ENCODE assay signal across 1 cellular context in the genomic region with DNA sequence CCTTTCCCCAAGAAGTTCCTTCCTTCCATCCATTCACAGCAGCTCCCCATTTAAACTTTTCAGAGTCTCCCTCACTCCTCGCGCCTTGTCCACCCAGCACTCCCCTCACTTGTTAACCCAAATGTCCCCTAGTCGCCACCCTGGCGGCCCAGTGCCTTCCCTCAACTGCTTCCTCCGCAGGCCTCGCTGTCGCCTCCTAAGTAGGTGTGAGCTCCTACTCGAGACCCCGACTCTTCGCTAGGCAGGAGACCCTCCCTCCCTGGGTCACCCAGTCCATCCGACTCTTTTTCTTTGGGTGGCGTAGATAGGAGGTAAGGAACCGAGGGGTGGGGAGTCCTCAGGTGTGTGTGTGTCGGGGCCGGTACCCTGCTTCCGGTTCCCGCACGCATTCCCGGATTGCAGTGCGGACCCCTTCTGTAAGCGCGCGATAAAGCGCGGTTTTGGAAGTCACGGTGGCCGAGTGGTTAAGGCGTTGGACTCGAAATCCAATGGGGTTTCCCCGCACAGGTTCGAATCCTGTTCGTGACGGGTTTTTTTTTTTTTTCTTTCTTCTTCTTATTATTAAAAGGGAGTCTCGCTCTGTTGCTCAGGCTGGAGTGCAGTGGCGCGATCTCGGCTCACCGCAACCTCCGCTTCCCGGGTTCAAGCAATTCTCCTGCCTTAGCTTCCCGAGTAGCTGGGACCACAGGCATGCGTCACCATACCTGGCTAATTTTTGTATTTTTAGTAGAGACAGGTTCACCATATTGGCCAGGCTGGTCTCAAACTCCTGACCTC.
A peak's percentile ranks its signal among the peaks of the same experiment; 100 is the strongest.
TF ChIP-seq lines count a peak whose summit lies in the region.

No MANE protein-coding gene starts in this region.

TF ChIP-seq in HEK293, 187 proteins besides CTCF, POLR2A, EP300 and RAD21 (continued from another document and continues in another):
- TF ChIP-seq GLI4 (tag by site-specific recombination; IDR thresholded peaks at IDR 0.05) = 0 out of 2 replicates have a peak, but pooled peaks have one; percentile 15
- no peak for TF ChIP-seq ZNF140 (tag by site-specific recombination; IDR thresholded peaks at IDR 0.05)
- TF ChIP-seq, protein P1, sequence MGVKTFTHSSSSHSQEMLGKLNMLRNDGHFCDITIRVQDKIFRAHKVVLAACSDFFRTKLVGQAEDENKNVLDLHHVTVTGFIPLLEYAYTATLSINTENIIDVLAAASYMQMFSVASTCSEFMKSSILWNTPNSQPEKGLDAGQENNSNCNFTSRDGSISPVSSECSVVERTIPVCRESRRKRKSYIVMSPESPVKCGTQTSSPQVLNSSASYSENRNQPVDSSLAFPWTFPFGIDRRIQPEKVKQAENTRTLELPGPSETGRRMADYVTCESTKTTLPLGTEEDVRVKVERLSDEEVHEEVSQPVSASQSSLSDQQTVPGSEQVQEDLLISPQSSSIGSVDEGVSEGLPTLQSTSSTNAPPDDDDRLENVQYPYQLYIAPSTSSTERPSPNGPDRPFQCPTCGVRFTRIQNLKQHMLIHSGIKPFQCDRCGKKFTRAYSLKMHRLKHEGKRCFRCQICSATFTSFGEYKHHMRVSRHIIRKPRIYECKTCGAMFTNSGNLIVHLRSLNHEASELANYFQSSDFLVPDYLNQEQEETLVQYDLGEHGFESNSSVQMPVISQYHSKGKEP (tag by site-specific recombination; IDR thresholded peaks at IDR 0.05) = peak; percentile 65; the same call in 1 of the 2 replicates
- no peak for TF ChIP-seq ZNF423 (tag by site-specific recombination; IDR thresholded peaks at IDR 0.05)
- TF ChIP-seq, protein P2, sequence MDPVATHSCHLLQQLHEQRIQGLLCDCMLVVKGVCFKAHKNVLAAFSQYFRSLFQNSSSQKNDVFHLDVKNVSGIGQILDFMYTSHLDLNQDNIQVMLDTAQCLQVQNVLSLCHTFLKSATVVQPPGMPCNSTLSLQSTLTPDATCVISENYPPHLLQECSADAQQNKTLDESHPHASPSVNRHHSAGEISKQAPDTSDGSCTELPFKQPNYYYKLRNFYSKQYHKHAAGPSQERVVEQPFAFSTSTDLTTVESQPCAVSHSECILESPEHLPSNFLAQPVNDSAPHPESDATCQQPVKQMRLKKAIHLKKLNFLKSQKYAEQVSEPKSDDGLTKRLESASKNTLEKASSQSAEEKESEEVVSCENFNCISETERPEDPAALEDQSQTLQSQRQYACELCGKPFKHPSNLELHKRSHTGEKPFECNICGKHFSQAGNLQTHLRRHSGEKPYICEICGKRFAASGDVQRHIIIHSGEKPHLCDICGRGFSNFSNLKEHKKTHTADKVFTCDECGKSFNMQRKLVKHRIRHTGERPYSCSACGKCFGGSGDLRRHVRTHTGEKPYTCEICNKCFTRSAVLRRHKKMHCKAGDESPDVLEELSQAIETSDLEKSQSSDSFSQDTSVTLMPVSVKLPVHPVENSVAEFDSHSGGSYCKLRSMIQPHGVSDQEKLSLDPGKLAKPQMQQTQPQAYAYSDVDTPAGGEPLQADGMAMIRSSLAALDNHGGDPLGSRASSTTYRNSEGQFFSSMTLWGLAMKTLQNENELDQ (tag by site-specific recombination; IDR thresholded peaks at IDR 0.05; ENCODE audit: low read depth) = no peak
- TF ChIP-seq ZIC2 (tag by site-specific recombination; IDR thresholded peaks at IDR 0.05) = no peak
- TF ChIP-seq, protein P3, sequence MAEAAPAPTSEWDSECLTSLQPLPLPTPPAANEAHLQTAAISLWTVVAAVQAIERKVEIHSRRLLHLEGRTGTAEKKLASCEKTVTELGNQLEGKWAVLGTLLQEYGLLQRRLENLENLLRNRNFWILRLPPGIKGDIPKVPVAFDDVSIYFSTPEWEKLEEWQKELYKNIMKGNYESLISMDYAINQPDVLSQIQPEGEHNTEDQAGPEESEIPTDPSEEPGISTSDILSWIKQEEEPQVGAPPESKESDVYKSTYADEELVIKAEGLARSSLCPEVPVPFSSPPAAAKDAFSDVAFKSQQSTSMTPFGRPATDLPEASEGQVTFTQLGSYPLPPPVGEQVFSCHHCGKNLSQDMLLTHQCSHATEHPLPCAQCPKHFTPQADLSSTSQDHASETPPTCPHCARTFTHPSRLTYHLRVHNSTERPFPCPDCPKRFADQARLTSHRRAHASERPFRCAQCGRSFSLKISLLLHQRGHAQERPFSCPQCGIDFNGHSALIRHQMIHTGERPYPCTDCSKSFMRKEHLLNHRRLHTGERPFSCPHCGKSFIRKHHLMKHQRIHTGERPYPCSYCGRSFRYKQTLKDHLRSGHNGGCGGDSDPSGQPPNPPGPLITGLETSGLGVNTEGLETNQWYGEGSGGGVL (tag by site-specific recombination; IDR thresholded peaks at IDR 0.05) = no peak; the same call in 1 of the 2 replicates
- TF ChIP-seq, protein P4, sequence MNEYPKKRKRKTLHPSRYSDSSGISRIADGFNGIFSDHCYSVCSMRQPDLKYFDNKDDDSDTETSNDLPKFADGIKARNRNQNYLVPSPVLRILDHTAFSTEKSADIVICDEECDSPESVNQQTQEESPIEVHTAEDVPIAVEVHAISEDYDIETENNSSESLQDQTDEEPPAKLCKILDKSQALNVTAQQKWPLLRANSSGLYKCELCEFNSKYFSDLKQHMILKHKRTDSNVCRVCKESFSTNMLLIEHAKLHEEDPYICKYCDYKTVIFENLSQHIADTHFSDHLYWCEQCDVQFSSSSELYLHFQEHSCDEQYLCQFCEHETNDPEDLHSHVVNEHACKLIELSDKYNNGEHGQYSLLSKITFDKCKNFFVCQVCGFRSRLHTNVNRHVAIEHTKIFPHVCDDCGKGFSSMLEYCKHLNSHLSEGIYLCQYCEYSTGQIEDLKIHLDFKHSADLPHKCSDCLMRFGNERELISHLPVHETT (tag by site-specific recombination; IDR thresholded peaks at IDR 0.05) = peak; percentile 93
- TF ChIP-seq ZNF521 (tag by site-specific recombination; IDR thresholded peaks at IDR 0.05) = no peak
- TF ChIP-seq ZNF785 (tag by site-specific recombination; IDR thresholded peaks at IDR 0.05) = no peak
- TF ChIP-seq, protein P5, sequence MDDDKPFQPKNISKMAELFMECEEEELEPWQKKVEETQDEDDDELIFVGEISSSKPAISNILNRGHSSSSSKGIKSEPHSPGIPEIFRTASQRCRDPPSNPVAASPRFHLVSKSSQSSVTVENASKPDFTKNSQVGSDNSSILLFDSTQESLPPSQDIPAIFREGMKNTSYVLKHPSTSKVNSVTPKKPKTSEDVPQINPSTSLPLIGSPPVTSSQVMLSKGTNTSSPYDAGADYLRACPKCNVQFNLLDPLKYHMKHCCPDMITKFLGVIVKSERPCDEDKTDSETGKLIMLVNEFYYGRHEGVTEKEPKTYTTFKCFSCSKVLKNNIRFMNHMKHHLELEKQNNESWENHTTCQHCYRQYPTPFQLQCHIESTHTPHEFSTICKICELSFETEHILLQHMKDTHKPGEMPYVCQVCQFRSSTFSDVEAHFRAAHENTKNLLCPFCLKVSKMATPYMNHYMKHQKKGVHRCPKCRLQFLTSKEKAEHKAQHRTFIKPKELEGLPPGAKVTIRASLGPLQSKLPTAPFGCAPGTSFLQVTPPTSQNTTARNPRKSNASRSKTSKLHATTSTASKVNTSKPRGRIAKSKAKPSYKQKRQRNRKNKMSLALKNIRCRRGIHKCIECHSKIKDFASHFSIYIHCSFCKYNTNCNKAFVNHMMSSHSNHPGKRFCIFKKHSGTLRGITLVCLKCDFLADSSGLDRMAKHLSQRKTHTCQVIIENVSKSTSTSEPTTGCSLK (tag by site-specific recombination; IDR thresholded peaks at IDR 0.05) = no peak
- peak; percentile 86; the same call in 1 of the 2 replicates for TF ChIP-seq ZNF561 (tag by site-specific recombination; IDR thresholded peaks at IDR 0.05; ENCODE audit: borderline replicate concordance)
- TF ChIP-seq ZNF830 (tag by site-specific recombination; IDR thresholded peaks at IDR 0.05; ENCODE audit: low read depth) = no peak
- no peak for TF ChIP-seq ZNF621 (tag by site-specific recombination; IDR thresholded peaks at IDR 0.05)
- TF ChIP-seq ZNF157 (tag by site-specific recombination; IDR thresholded peaks at IDR 0.05) = no peak
- TF ChIP-seq YY2 (tag by site-specific recombination; IDR thresholded peaks at IDR 0.05) = peak; percentile 54; the same call in 1 of the 2 replicates
- TF ChIP-seq, protein P6, sequence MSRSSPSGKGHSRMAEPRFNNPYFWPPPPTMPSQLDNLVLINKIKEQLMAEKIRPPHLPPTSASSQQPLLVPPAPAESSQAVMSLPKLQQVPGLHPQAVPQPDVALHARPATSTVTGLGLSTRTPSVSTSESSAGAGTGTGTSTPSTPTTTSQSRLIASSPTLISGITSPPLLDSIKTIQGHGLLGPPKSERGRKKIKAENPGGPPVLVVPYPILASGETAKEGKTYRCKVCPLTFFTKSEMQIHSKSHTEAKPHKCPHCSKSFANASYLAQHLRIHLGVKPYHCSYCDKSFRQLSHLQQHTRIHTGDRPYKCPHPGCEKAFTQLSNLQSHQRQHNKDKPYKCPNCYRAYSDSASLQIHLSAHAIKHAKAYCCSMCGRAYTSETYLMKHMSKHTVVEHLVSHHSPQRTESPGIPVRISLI (tag by site-specific recombination; IDR thresholded peaks at IDR 0.05) = peak; percentile 96
- TF ChIP-seq KLF1 (tag by site-specific recombination; IDR thresholded peaks at IDR 0.05) = peak; percentile 49; the same call in 1 of the 2 replicates
- 0 out of 2 replicates have a peak, but pooled peaks have one; percentile 6 for TF ChIP-seq EGR2 (tag by site-specific recombination; IDR thresholded peaks at IDR 0.05; ENCODE audit: low read depth)
- TF ChIP-seq, protein P7, sequence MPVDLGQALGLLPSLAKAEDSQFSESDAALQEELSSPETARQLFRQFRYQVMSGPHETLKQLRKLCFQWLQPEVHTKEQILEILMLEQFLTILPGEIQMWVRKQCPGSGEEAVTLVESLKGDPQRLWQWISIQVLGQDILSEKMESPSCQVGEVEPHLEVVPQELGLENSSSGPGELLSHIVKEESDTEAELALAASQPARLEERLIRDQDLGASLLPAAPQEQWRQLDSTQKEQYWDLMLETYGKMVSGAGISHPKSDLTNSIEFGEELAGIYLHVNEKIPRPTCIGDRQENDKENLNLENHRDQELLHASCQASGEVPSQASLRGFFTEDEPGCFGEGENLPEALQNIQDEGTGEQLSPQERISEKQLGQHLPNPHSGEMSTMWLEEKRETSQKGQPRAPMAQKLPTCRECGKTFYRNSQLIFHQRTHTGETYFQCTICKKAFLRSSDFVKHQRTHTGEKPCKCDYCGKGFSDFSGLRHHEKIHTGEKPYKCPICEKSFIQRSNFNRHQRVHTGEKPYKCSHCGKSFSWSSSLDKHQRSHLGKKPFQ (tag by site-specific recombination; IDR thresholded peaks at IDR 0.05) = peak; percentile 27; the same call in 1 of the 2 replicates
- TF ChIP-seq, protein P8, sequence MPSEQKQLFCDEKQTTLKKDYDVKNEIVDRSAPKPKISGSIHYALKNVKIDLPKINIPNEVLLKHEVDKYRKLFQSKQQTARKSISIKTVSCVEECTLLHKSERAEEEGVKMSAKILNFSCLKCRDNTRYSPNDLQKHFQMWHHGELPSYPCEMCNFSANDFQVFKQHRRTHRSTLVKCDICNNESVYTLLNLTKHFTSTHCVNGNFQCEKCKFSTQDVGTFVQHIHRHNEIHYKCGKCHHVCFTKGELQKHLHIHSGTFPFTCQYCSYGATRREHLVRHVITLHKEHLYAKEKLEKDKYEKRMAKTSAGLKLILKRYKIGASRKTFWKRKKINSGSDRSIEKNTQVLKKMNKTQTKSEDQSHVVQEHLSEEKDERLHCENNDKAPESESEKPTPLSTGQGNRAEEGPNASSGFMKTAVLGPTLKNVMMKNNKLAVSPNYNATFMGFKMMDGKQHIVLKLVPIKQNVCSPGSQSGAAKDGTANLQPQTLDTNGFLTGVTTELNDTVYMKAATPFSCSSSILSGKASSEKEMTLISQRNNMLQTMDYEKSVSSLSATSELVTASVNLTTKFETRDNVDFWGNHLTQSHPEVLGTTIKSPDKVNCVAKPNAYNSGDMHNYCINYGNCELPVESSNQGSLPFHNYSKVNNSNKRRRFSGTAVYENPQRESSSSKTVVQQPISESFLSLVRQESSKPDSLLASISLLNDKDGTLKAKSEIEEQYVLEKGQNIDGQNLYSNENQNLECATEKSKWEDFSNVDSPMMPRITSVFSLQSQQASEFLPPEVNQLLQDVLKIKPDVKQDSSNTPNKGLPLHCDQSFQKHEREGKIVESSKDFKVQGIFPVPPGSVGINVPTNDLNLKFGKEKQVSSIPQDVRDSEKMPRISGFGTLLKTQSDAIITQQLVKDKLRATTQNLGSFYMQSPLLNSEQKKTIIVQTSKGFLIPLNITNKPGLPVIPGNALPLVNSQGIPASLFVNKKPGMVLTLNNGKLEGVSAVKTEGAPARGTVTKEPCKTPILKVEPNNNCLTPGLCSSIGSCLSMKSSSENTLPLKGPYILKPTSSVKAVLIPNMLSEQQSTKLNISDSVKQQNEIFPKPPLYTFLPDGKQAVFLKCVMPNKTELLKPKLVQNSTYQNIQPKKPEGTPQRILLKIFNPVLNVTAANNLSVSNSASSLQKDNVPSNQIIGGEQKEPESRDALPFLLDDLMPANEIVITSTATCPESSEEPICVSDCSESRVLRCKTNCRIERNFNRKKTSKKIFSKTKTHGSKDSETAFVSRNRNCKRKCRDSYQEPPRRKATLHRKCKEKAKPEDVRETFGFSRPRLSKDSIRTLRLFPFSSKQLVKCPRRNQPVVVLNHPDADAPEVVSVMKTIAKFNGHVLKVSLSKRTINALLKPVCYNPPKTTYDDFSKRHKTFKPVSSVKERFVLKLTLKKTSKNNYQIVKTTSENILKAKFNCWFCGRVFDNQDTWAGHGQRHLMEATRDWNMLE (tag by site-specific recombination; conservative IDR thresholded peaks at IDR 0.05; ENCODE audit: low read depth) = peak; percentile 36; the same call in 1 of the 2 replicates
- no peak for TF ChIP-seq ZNF112 (tag by site-specific recombination; IDR thresholded peaks at IDR 0.05)
- TF ChIP-seq SALL2 (tag by site-specific recombination; IDR thresholded peaks at IDR 0.05; ENCODE audit: borderline replicate concordance) = no peak; the same call in 1 of the 2 replicates
- peak; percentile 99 for TF ChIP-seq ZNF121 (tag by site-specific recombination; IDR thresholded peaks at IDR 0.05)
- TF ChIP-seq, protein P9, sequence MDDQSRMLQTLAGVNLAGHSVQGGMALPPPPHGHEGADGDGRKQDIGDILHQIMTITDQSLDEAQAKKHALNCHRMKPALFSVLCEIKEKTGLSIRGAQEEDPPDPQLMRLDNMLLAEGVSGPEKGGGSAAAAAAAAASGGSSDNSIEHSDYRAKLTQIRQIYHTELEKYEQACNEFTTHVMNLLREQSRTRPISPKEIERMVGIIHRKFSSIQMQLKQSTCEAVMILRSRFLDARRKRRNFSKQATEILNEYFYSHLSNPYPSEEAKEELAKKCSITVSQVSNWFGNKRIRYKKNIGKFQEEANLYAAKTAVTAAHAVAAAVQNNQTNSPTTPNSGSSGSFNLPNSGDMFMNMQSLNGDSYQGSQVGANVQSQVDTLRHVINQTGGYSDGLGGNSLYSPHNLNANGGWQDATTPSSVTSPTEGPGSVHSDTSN (CRISPR knock-in tag; IDR thresholded peaks at IDR 0.05) = no peak; the same call in 1 of the 2 replicates
- TF ChIP-seq KLF9 (tag by site-specific recombination; IDR thresholded peaks at IDR 0.05; ENCODE audit: low read depth) = 0 out of 2 replicates have a peak, but pooled peaks have one; percentile 20
- peak; percentile 89 for TF ChIP-seq ZFP69B (tag by site-specific recombination; IDR thresholded peaks at IDR 0.05)
- peak; percentile 89 for TF ChIP-seq SP7 (tag by site-specific recombination; IDR thresholded peaks at IDR 0.05)
- no peak for TF ChIP-seq ZNF132 (tag by site-specific recombination; IDR thresholded peaks at IDR 0.05; ENCODE audit: borderline replicate concordance)
- TF ChIP-seq ZNF350 (tag by site-specific recombination; IDR thresholded peaks at IDR 0.05) = no peak
- TF ChIP-seq ZBTB1 (tag by site-specific recombination; IDR thresholded peaks at IDR 0.05) = peak; percentile 92
- TF ChIP-seq ZNF501 (tag by site-specific recombination; IDR thresholded peaks at IDR 0.05) = peak; percentile 94
- peak; percentile 94 for TF ChIP-seq ZNF2 (tag by site-specific recombination; IDR thresholded peaks at IDR 0.05)
